Comparison of ENCODE assay signal across 18 cellular contexts in genomic region chr9:76007935-76008334, GRCh38.
DNase-seq lines count a peak whose midpoint lies in the region; ATAC-seq and TF ChIP-seq lines count a peak whose summit lies in the region.
"Had no signal": no experiment of that assay in that cellular context is flagged by ENCODE, and none has a peak within 500 bp of the region (broad histone marks: within the 10 kb centered on the region; RNA-seq: fewer than 3 reads in every experiment).

No MANE protein-coding gene starts in this region.

- H3K4me1 Mint-ChIP-seq in activated T-cell treated with anti-CD3 and anti-CD28 coated beads, Interleukin-2, amount 50 U/mL, for 4 hours (ENCODE audit: low read depth), result peaks cover 35% of the 10 kb centered on the region
- H3K4me1 Mint-ChIP-seq in CD4-positive, alpha-beta T cell (ENCODE audit: low read depth), result peaks cover 71% of the 10 kb centered on the region
- H3K4me1 Mint-ChIP-seq in T-cell, result peaks cover 50 to 63% (median 63%) of the 10 kb centered on the region in 3 donors
- peaks cover 20 to 86% (median 67%) of the 10 kb centered on the region in 7 donors for H3K4me1 Mint-ChIP-seq in naive thymus-derived CD4-positive, alpha-beta T cell
- H3K4me1 Mint-ChIP-seq: B cell had no signal

- no peaks in the 10 kb centered on the region for H3K36me3 ChIP-seq in naive thymus-derived CD4-positive, alpha-beta T cell (ENCODE audit: control insufficient read depth in 2 of 3, insufficient read depth in 3 of 3, low read length in 3 of 3)

- no peaks in the 10 kb centered on the region for H3K27me3 ChIP-seq in CD4-positive, alpha-beta T cell (ENCODE audit: control insufficient read depth, insufficient read depth, low read length)
- no peaks in the 10 kb centered on the region for H3K27me3 ChIP-seq in naive thymus-derived CD4-positive, alpha-beta T cell (ENCODE audit: control insufficient read depth in 2 of 2, insufficient read depth in 2 of 2, low read length in 2 of 2)

- no peak for DNase-seq in activated T-cell treated with anti-CD3 and anti-CD28 coated beads, Interleukin-2, amount 50 U/mL, for 4 hours
- no peak for DNase-seq in activated T-cell treated with anti-CD3 and anti-CD28 coated beads, Interleukin-2, amount 50 U/mL, for 48 hours
- DNase-seq in CD4-positive, alpha-beta T cell, result no peak
- DNase-seq in T-cell, result no peak
- no peak for DNase-seq in naive thymus-derived CD4-positive, alpha-beta T cell
- no peak for DNase-seq in activated CD4-positive, CD25-positive, alpha-beta regulatory T cell (lab: John Stamatoyannopoulos, UW)
- DNase-seq: COR-L47, DMS79, Karpas-422, NCI-H1105 treated with DMSO at 0.1 percent for 48 hours, NCI-H2029 treated with DMSO at 0.1 percent for 48 hours, NCI-H226, NCI-H510A treated with DMSO at 0.1 percent for 48 hours, NCI-H774 had no signal

- no peaks in the 10 kb centered on the region for H3K27me3 Mint-ChIP-seq in activated T-cell treated with anti-CD3 and anti-CD28 coated beads, Interleukin-2, amount 50 U/mL, for 4 hours (ENCODE audit: low read depth)
- H3K27me3 Mint-ChIP-seq in CD4-positive, alpha-beta T cell, result no peaks in the 10 kb centered on the region
- H3K27me3 Mint-ChIP-seq in T-cell, result no peaks in the 10 kb centered on the region
- no peaks in the 10 kb centered on the region for H3K27me3 Mint-ChIP-seq in naive thymus-derived CD4-positive, alpha-beta T cell
- H3K27me3 Mint-ChIP-seq: B cell had no signal

- no peak for TF ChIP-seq CTCF in CD4-positive, alpha-beta T cell (IDR thresholded peaks at IDR 0.05)

- CTCF ChIA-PET in CD4-positive, alpha-beta T cell (lab: Charles Lee), result no interaction called here
- CTCF ChIA-PET in T-cell (lab: Charles Lee), result no interaction called here
- CTCF ChIA-PET in naive thymus-derived CD4-positive, alpha-beta T cell (lab: Charles Lee), result interaction anchor here (1.3 to 2.0 kb wide), 2 partner anchors 23 to 296 kb away, joined by 3 to 5 read pairs; no protein-coding TSS in a partner anchor

- peak overlapping the region; percentile 48 for H3K27ac Mint-ChIP-seq in CD4-positive, alpha-beta T cell
- H3K27ac Mint-ChIP-seq in T-cell, result peak overlapping the region; percentile 48 to 74
- H3K27ac Mint-ChIP-seq in naive thymus-derived CD4-positive, alpha-beta T cell, result peak overlapping the region in 8 of 9 donors; percentile 30 to 72 (median 51)
- H3K27ac Mint-ChIP-seq: B cell had no signal

- peaks cover 0 to 31% of the 10 kb centered on the region in 2 donors for H3K4me1 ChIP-seq in naive thymus-derived CD4-positive, alpha-beta T cell (ENCODE audit: control insufficient read depth in 2 of 2, insufficient read depth in 2 of 2, low read length in 2 of 2)
- H3K4me1 ChIP-seq: A549 had no signal

- H3K4me3 Mint-ChIP-seq in activated T-cell treated with anti-CD3 and anti-CD28 coated beads, Interleukin-2, amount 50 U/mL, for 4 hours, result peak overlapping the region; percentile 46
- H3K4me3 Mint-ChIP-seq in CD4-positive, alpha-beta T cell, result peak overlapping the region; percentile 49
- peak overlapping the region in 2 of 3 donors; percentile 56 to 57 for H3K4me3 Mint-ChIP-seq in T-cell
- H3K4me3 Mint-ChIP-seq in naive thymus-derived CD4-positive, alpha-beta T cell, result peak overlapping the region in 9 of 10 donors; percentile 56 to 87 (median 70)
- H3K4me3 Mint-ChIP-seq: B cell had no signal

- no peak overlapping the region for H3K4me3 ChIP-seq in naive thymus-derived CD4-positive, alpha-beta T cell (ENCODE audit: low read length)
- H3K4me3 ChIP-seq: A549 had no signal

- POLR2A ChIA-PET in CD4-positive, alpha-beta T cell (lab: Charles Lee), result interaction anchor here (0.8 kb wide), 1 partner anchor 11 kb away, joined by 3 read pairs; no protein-coding TSS in a partner anchor
- POLR2A ChIA-PET in T-cell (lab: Charles Lee), result no interaction called here
- POLR2A ChIA-PET in naive thymus-derived CD4-positive, alpha-beta T cell (lab: Charles Lee), result interaction anchor here (0.7 kb wide), 1 partner anchor 37 kb away, joined by 3 read pairs; no protein-coding TSS in a partner anchor

- intact Hi-C loops in CD4-positive, alpha-beta T cell (cut with DNase I, micrococcal nuclease), result no loop called here
- intact Hi-C loops in naive thymus-derived CD4-positive, alpha-beta T cell (cut with micrococcal nuclease), result loop anchor here (2.0 kb wide), 1 partner anchor 295 kb away; no protein-coding TSS in a partner anchor

- H3K36me3 Mint-ChIP-seq in activated T-cell treated with anti-CD3 and anti-CD28 coated beads, Interleukin-2, amount 50 U/mL, for 4 hours (ENCODE audit: insufficient read depth), result peaks cover 4% of the 10 kb centered on the region
- H3K36me3 Mint-ChIP-seq in CD4-positive, alpha-beta T cell (ENCODE audit: low read depth), result no peaks in the 10 kb centered on the region
- no peaks in the 10 kb centered on the region for H3K36me3 Mint-ChIP-seq in T-cell
- peaks cover 0 to 19% (median 5%) of the 10 kb centered on the region in 5 donors for H3K36me3 Mint-ChIP-seq in naive thymus-derived CD4-positive, alpha-beta T cell

- no peaks in the 10 kb centered on the region for H3K9me3 ChIP-seq in CD4-positive, alpha-beta T cell (ENCODE audit: control insufficient read depth, low read length)
- H3K9me3 ChIP-seq in naive thymus-derived CD4-positive, alpha-beta T cell (ENCODE audit: control insufficient read depth in 2 of 3, low read length in 3 of 3), result no peaks in the 10 kb centered on the region
- H3K9me3 ChIP-seq: A549 had no signal

- H3K9me3 Mint-ChIP-seq in activated T-cell treated with anti-CD3 and anti-CD28 coated beads, Interleukin-2, amount 50 U/mL, for 4 hours, result no peaks in the 10 kb centered on the region
- H3K9me3 Mint-ChIP-seq in CD4-positive, alpha-beta T cell, result no peaks in the 10 kb centered on the region
- H3K9me3 Mint-ChIP-seq in T-cell, result no peaks in the 10 kb centered on the region
- H3K9me3 Mint-ChIP-seq in naive thymus-derived CD4-positive, alpha-beta T cell, result peaks cover 0 to 4% (median 0%) of the 10 kb centered on the region in 11 donors

- no peak for ATAC-seq in activated T-cell treated with anti-CD3 and anti-CD28 coated beads, Interleukin-2, amount 50 U/mL, for 4 hours
- no peak for ATAC-seq in CD4-positive, alpha-beta T cell (ENCODE audit: poor library complexity)
- no peak for ATAC-seq in T-cell (replicated peaks in 1 of 4)
- ATAC-seq in naive thymus-derived CD4-positive, alpha-beta T cell, result no peak
- no peak for ATAC-seq in HG03175 (IDR thresholded peaks at IDR 0.05; ENCODE audit: unreplicated experiment)
- ATAC-seq: A549, Panc1 had no signal

- no peak overlapping the region for H3K27ac ChIP-seq in CD4-positive, alpha-beta T cell (ENCODE audit: low read depth, low read length)
- no peak overlapping the region for H3K27ac ChIP-seq in naive thymus-derived CD4-positive, alpha-beta T cell (ENCODE audit: low read depth, low read length)
- H3K27ac ChIP-seq: A549 had no signal

Comparison
In these comparisons a context has a peak if more than half of its experiments do, and no peak if none do; other contexts are left out.
1. POLR2A ChIA-PET loops: an anchor here in CD4-positive, alpha-beta T cell (0.8 kb wide) and naive thymus-derived CD4-positive, alpha-beta T cell (0.7 kb wide); none called in T-cell.
2. intact Hi-C loops: an anchor here in naive thymus-derived CD4-positive, alpha-beta T cell (2.0 kb wide); none called in CD4-positive, alpha-beta T cell.